Comparison of ENCODE assay signal across 8 cellular contexts in the genomic region with DNA sequence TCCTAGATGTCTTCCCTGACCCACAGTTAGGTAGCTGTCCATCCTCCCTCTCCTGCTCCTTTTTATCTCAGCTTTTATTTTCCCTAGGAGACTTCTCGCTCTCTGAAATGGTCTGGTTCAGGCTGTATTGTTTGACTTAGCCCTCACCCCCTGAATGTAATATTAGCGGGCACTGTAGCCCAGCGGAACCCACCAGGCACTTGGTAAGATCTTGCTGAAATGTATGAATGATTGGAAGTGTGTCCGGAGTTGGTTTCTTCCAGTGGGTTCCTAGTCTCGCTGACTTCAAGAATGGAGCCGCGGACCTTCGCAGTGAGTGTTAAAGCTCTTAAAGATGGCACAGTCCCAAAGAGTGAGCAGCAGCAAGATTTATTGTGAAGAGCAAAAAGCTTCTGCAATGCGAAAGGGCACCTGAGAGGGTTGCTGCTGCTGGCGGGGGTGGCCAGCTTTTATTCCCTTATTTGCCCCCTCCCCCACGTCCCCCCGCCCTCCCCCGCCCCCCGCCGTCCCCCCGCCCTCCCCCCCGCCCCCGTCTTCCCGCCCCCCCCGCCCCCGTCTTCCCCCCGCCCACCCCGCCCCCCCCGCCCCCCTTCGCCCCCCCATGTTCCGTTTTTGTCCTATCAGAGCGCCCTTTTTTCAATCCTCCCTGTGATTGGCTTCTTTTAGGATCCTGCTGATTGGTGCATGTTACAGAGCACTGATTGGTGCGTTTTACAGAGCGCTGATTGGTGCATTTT. TPM values are rescaled to one million over a fixed set of nuclear protein-coding genes. Genes with fewer than 3 reads are reported as not detected.
DNase-seq lines count a peak whose midpoint lies in the region; ATAC-seq and TF ChIP-seq lines count a peak whose summit lies in the region.

No MANE protein-coding gene starts in this region.

- peak overlapping the region; percentile 96 for H3K27ac Mint-ChIP-seq in stimulated activated naive CD8-positive, alpha-beta T cell treated with anti-CD3 and anti-CD28 coated beads, Interleukin-15, Interleukin-2, amounts not matched to agents 100 ng/mL and 50 ng/mL, for 24 hours
- peak overlapping the region; percentile 77 to 78 for H3K27ac Mint-ChIP-seq in natural killer cell treated with Interleukin-12 subunit alpha and Interleukin-12 subunit beta and Interleukin-15 and Interleukin-18, amount 100 ng/mL, for 72 hours

- no peaks in the 10 kb centered on the region for H3K9me3 Mint-ChIP-seq in stimulated activated naive CD8-positive, alpha-beta T cell treated with anti-CD3 and anti-CD28 coated beads, Interleukin-15, Interleukin-2, amounts not matched to agents 100 ng/mL and 50 ng/mL, for 24 hours
- no peaks in the 10 kb centered on the region for H3K9me3 Mint-ChIP-seq in natural killer cell treated with Interleukin-12 subunit alpha and Interleukin-12 subunit beta and Interleukin-15 and Interleukin-18, amount 100 ng/mL, for 72 hours

- ATAC-seq in stimulated activated naive CD8-positive, alpha-beta T cell treated with anti-CD3 and anti-CD28 coated beads, Interleukin-15, Interleukin-2, amounts not matched to agents 100 U/mL and 50 U/mL, for 24 hours = no peak
- ATAC-seq in natural killer cell treated with Interleukin-12 subunit alpha and Interleukin-12 subunit beta and Interleukin-15 and Interleukin-18, amount 100 ng/mL, for 72 hours = peak; percentile 62 to 68
- ATAC-seq in GM18873 (IDR thresholded peaks at IDR 0.05; ENCODE audit: low FRiP score, unreplicated experiment) = no peak

- H4K20me1 ChIP-seq in OCI-LY3 (ENCODE audit: insufficient read depth, low read length) = no peaks in the 10 kb centered on the region

- no peak for TF ChIP-seq CTCF in OCI-LY3 (IDR thresholded peaks at IDR 0.05; ENCODE audit: low read depth, low read length)

- no peak for DNase-seq in stimulated activated naive CD8-positive, alpha-beta T cell treated with anti-CD3 and anti-CD28 coated beads, Interleukin-15, Interleukin-2, amounts not matched to agents 100 U/mL and 50 U/mL, for 24 hours
- peak in 1 of 3 donors; percentile 2 for DNase-seq in effector memory CD4-positive, alpha-beta T cell
- DNase-seq in natural killer cell treated with Interleukin-12 subunit alpha and Interleukin-12 subunit beta and Interleukin-15 and Interleukin-18, amount 100 ng/mL, for 72 hours (ENCODE audit: low spot score) = no peak
- no peak for DNase-seq in putamen (ENCODE audit: low spot score)
- DNase-seq in activated CD4-positive, alpha-beta T cell treated with anti-CD3 and anti-CD28 coated beads, Interleukin-2, amount 50 U/mL, for 1 hour = no peak

- H3K4me1 ChIP-seq in OCI-LY3 (ENCODE audit: low read length) = peaks cover 9% of the 10 kb centered on the region
- no peaks in the 10 kb centered on the region for H3K4me1 ChIP-seq in effector memory CD4-positive, alpha-beta T cell (ENCODE audit: control insufficient read depth, insufficient read depth, low read length, poor library complexity, severe bottlenecking)

- peak overlapping the region; percentile 46 for H3K27ac ChIP-seq in OCI-LY3 (ENCODE audit: low read length)
- H3K27ac ChIP-seq in effector memory CD4-positive, alpha-beta T cell (ENCODE audit: insufficient read depth, low read length, poor library complexity, severe bottlenecking) = peak overlapping the region; percentile 54

- peak overlapping the region; percentile 80 for H3K4me3 ChIP-seq in OCI-LY3 (ENCODE audit: low read length)
- H3K4me3 ChIP-seq in effector memory CD4-positive, alpha-beta T cell (ENCODE audit: insufficient read depth, low read depth, low read length, poor library complexity, severe bottlenecking) = peak overlapping the region; percentile 87

- H3K36me3 Mint-ChIP-seq in stimulated activated naive CD8-positive, alpha-beta T cell treated with anti-CD3 and anti-CD28 coated beads, Interleukin-15, Interleukin-2, amounts not matched to agents 100 ng/mL and 50 ng/mL, for 24 hours (ENCODE audit: low read depth) = peaks cover 22% of the 10 kb centered on the region
- peaks cover 8% of the 10 kb centered on the region for H3K36me3 Mint-ChIP-seq in natural killer cell treated with Interleukin-12 subunit alpha and Interleukin-12 subunit beta and Interleukin-15 and Interleukin-18, amount 100 ng/mL, for 72 hours

- H3K4me2 ChIP-seq in OCI-LY3 (ENCODE audit: low read length) = peak overlapping the region; percentile 58

- H3K79me2 ChIP-seq in OCI-LY3 (ENCODE audit: low read length) = peaks cover 23% of the 10 kb centered on the region

- peaks cover 16% of the 10 kb centered on the region for H3K36me3 ChIP-seq in OCI-LY3 (replicated peaks; ENCODE audit: low read depth, low read length)
- no peaks in the 10 kb centered on the region for H3K36me3 ChIP-seq in effector memory CD4-positive, alpha-beta T cell (ENCODE audit: control insufficient read depth, insufficient read depth, low read length)

- H3K27me3 Mint-ChIP-seq in stimulated activated naive CD8-positive, alpha-beta T cell treated with anti-CD3 and anti-CD28 coated beads, Interleukin-15, Interleukin-2, amounts not matched to agents 100 ng/mL and 50 ng/mL, for 24 hours = no peaks in the 10 kb centered on the region
- H3K27me3 Mint-ChIP-seq in natural killer cell treated with Interleukin-12 subunit alpha and Interleukin-12 subunit beta and Interleukin-15 and Interleukin-18, amount 100 ng/mL, for 72 hours = no peaks in the 10 kb centered on the region

- peaks cover 29% of the 10 kb centered on the region for H3K4me1 Mint-ChIP-seq in stimulated activated naive CD8-positive, alpha-beta T cell treated with anti-CD3 and anti-CD28 coated beads, Interleukin-15, Interleukin-2, amounts not matched to agents 100 ng/mL and 50 ng/mL, for 24 hours (ENCODE audit: low read depth)
- peaks cover 16 to 19% of the 10 kb centered on the region in 2 donors for H3K4me1 Mint-ChIP-seq in natural killer cell treated with Interleukin-12 subunit alpha and Interleukin-12 subunit beta and Interleukin-15 and Interleukin-18, amount 100 ng/mL, for 72 hours (ENCODE audit: low read depth in 2 of 2)

- H3K9me3 ChIP-seq in OCI-LY3 (ENCODE audit: insufficient read depth, low read length) = no peaks in the 10 kb centered on the region
- H3K9me3 ChIP-seq in effector memory CD4-positive, alpha-beta T cell (ENCODE audit: control insufficient read depth, low read length) = no peaks in the 10 kb centered on the region

- peak overlapping the region; percentile 83; the same call in 1 of the 2 replicates for H2AFZ ChIP-seq in OCI-LY3 (ENCODE audit: low read depth, low read length)

- peak overlapping the region; percentile 66 for H3K9ac ChIP-seq in OCI-LY3 (ENCODE audit: low read length)

- no peaks in the 10 kb centered on the region for H3K27me3 ChIP-seq in OCI-LY3 (ENCODE audit: low read depth, low read length)
- no peaks in the 10 kb centered on the region for H3K27me3 ChIP-seq in effector memory CD4-positive, alpha-beta T cell (replicated peaks; ENCODE audit: control insufficient read depth, insufficient read depth, low read length, poor library complexity, severe bottlenecking)

- peak overlapping the region; percentile 92 for H3K4me3 Mint-ChIP-seq in stimulated activated naive CD8-positive, alpha-beta T cell treated with anti-CD3 and anti-CD28 coated beads, Interleukin-15, Interleukin-2, amounts not matched to agents 100 ng/mL and 50 ng/mL, for 24 hours
- H3K4me3 Mint-ChIP-seq in natural killer cell treated with Interleukin-12 subunit alpha and Interleukin-12 subunit beta and Interleukin-15 and Interleukin-18, amount 100 ng/mL, for 72 hours = peak overlapping the region; percentile 86

RNA-seq across cellular contexts. Expression of gene EEFSEC, which starts 0.7 kb away (rescaled TPM):
- total RNA-seq in natural killer cell treated with Interleukin-12 subunit alpha and Interleukin-12 subunit beta and Interleukin-15 and Interleukin-18, amount 100 ng/mL, for 72 hours = 10 to 100 TPM; 20.8 to 32.7 TPM

RNA-seq across cellular contexts. Expression of gene RUVBL1, which starts 29.0 kb away (rescaled TPM):
- total RNA-seq in natural killer cell treated with Interleukin-12 subunit alpha and Interleukin-12 subunit beta and Interleukin-15 and Interleukin-18, amount 100 ng/mL, for 72 hours = 10 to 100 TPM; 46.6 to 93.0 TPM

Comparison
In these comparisons a context has a peak if more than half of its experiments do, and no peak if none do; other contexts are left out.
1. ATAC-seq: peak in natural killer cell treated with Interleukin-12 subunit alpha and Interleukin-12 subunit beta and Interleukin-15 and Interleukin-18, amount 100 ng/mL, for 72 hours (2 of 2); none in stimulated activated naive CD8-positive, alpha-beta T cell treated with anti-CD3 and anti-CD28 coated beads, Interleukin-15, Interleukin-2, amounts not matched to agents 100 U/mL and 50 U/mL, for 24 hours (single experiment) and GM18873 (single experiment).